ENCODE assay signal across 15 cellular contexts in genomic region chr20:32829291-32830005, GRCh38. TPM values are rescaled to one million over a fixed set of nuclear protein-coding genes. Genes with fewer than 3 reads are reported as not detected.
DNase-seq lines count a peak whose midpoint lies in the region; ATAC-seq and TF ChIP-seq lines count a peak whose summit lies in the region.
"Had no signal": no experiment of that assay in that cellular context is flagged by ENCODE, and none has a peak within 500 bp of the region (broad histone marks: within the 10 kb centered on the region; RNA-seq: fewer than 3 reads in every experiment).

No MANE protein-coding gene starts in this region.

- H3K9me3 ChIP-seq in CD4-positive, alpha-beta T cell (ENCODE audit: control insufficient read depth, low read length): no peaks in the 10 kb centered on the region
- H3K9me3 ChIP-seq in gastroesophageal sphincter (no peaks in the 10 kb centered on the region), skeletal muscle tissue (ENCODE audit: control insufficient read depth in 3 of 3, low read length in 3 of 3) (no peaks in the 10 kb centered on the region)
- H3K9me3 ChIP-seq: right atrium auricular region had no signal

- TF ChIP-seq CTCF in CD4-positive, alpha-beta T cell (IDR thresholded peaks at IDR 0.05): no peak
- TF ChIP-seq CTCF in gastroesophageal sphincter (IDR thresholded peaks at IDR 0.05): no peak

- H3K36me3 ChIP-seq in gastroesophageal sphincter (peaks cover 0 to 42% of the 10 kb centered on the region in 2 donors), skeletal muscle tissue (ENCODE audit: control insufficient read depth in 3 of 3, insufficient read depth in 3 of 3, low read length in 3 of 3) (peaks cover 11 to 18% (median 18%) of the 10 kb centered on the region in 3 donors)

- H3K9me3 Mint-ChIP-seq in CD4-positive, alpha-beta T cell: no peaks in the 10 kb centered on the region
- no peaks in the 10 kb centered on the region for H3K9me3 Mint-ChIP-seq in T-cell

- no peak for TF ChIP-seq EP300 in gastroesophageal sphincter (IDR thresholded peaks at IDR 0.05)

- no peak for TF ChIP-seq POLR2A in gastroesophageal sphincter (IDR thresholded peaks at IDR 0.05)

- no peak overlapping the region for H3K4me3 ChIP-seq in gastroesophageal sphincter
- no peak overlapping the region for H3K4me3 ChIP-seq in skeletal muscle tissue (ENCODE audit: low read length in 3 of 3)
- H3K4me3 ChIP-seq: right atrium auricular region had no signal

- H3K4me1 Mint-ChIP-seq in CD4-positive, alpha-beta T cell (ENCODE audit: low read depth): peaks cover 69% of the 10 kb centered on the region
- H3K4me1 Mint-ChIP-seq in T-cell: peaks cover 69 to 70% (median 70%) of the 10 kb centered on the region in 3 donors

- H3K27ac Mint-ChIP-seq in CD4-positive, alpha-beta T cell: peak overlapping the region; percentile 77
- peak overlapping the region; percentile 77 to 86 for H3K27ac Mint-ChIP-seq in T-cell

- DNase-seq in CD4-positive, alpha-beta T cell: no peak
- DNase-seq in T-cell (no peak), SIG-M5 (lab: John Stamatoyannopoulos, UW) (no peak), SIG-M5 treated with dmso at 0.1 percent for 504 hours (lab: John Stamatoyannopoulos, UW; ENCODE audit: unreplicated experiment) (no peak), NCI-H2196 treated with DMSO at 0.1 percent for 48 hours (lab: John Stamatoyannopoulos, UW; ENCODE audit: unreplicated experiment) (no peak)
- DNase-seq: activated CD8-positive, alpha-beta memory T cell treated with anti-CD3 and anti-CD28 coated beads, Interleukin-2, amount 50 U/mL, for 48 hours; central memory CD4-positive, alpha-beta T cell; DMS 273 treated with DMSO at 0.1 percent for 48 hours; NCI-H1694 had no signal

- no peaks in the 10 kb centered on the region for H3K27me3 ChIP-seq in CD4-positive, alpha-beta T cell (ENCODE audit: control insufficient read depth, insufficient read depth, low read length)
- H3K27me3 ChIP-seq in gastroesophageal sphincter (no peaks in the 10 kb centered on the region), skeletal muscle tissue (ENCODE audit: control insufficient read depth in 3 of 3, insufficient read depth in 3 of 3, low read length in 3 of 3) (no peaks in the 10 kb centered on the region)
- H3K27me3 ChIP-seq: right atrium auricular region had no signal

- peak overlapping the region; percentile 13 for H3K27ac ChIP-seq in CD4-positive, alpha-beta T cell (ENCODE audit: low read depth, low read length)
- peak overlapping the region; percentile 52 to 76 (median 73) for H3K27ac ChIP-seq in gastroesophageal sphincter
- H3K27ac ChIP-seq in skeletal muscle tissue (ENCODE audit: low read depth, low read length): peak overlapping the region; percentile 45

- H3K4me3 Mint-ChIP-seq in CD4-positive, alpha-beta T cell: peak overlapping the region; percentile 32
- peak overlapping the region in 1 of 3 donors; percentile 33 for H3K4me3 Mint-ChIP-seq in T-cell

- H3K4me1 ChIP-seq in gastroesophageal sphincter (peaks cover 7 to 58% (median 9%) of the 10 kb centered on the region in 3 donors), skeletal muscle tissue (ENCODE audit: control insufficient read depth in 3 of 3, insufficient read depth in 3 of 3, low read length in 3 of 3) (peaks cover 11 to 15% (median 13%) of the 10 kb centered on the region in 3 donors)

- WGBS in gastroesophageal sphincter (ENCODE audit: low coverage in 1 of 2), 2 donors: 56 to 71% methylated on average over 1 to 3 of the region's 3 CpGs

- POLR2A ChIA-PET in CD4-positive, alpha-beta T cell (lab: Charles Lee): interaction anchor here (1.1 to 1.4 kb wide), 3 partner anchors 10 to 33 kb away, joined by 3 to 9 read pairs (median 3); partner anchors contain the start of gene MAPRE1
- POLR2A ChIA-PET in T-cell (lab: Charles Lee): interaction anchor here (0.5 to 1.3 kb wide), 3 partner anchors 9 to 143 kb away, joined by 3 to 6 read pairs (median 5); no protein-coding TSS in a partner anchor

- peaks cover 81% of the 10 kb centered on the region for H3K36me3 Mint-ChIP-seq in CD4-positive, alpha-beta T cell (ENCODE audit: low read depth)
- H3K36me3 Mint-ChIP-seq in T-cell: peaks cover 38% of the 10 kb centered on the region

- no peak overlapping the region for H3K9ac ChIP-seq in skeletal muscle tissue (ENCODE audit: low read depth in 1 of 3, low read length in 3 of 3)

- no peak for ATAC-seq in CD4-positive, alpha-beta T cell (ENCODE audit: poor library complexity)
- ATAC-seq in T-cell (replicated peaks in 1 of 4) (peak in 1 of 4 experiments; percentile 27), gastroesophageal sphincter (peak; percentile 62), GM21576 (IDR thresholded peaks at IDR 0.05; ENCODE audit: unreplicated experiment) (no peak)

- intact Hi-C loops in CD4-positive, alpha-beta T cell (cut with DNase I, micrococcal nuclease): loop anchor here (5.0 to 10.0 kb wide), 2 partner anchors 37 to 625 kb away; partner anchors contain the start of genes PLAGL2 (in 1 of the 2) and POFUT1 (in 1 of the 2)

- no peaks in the 10 kb centered on the region for H3K27me3 Mint-ChIP-seq in CD4-positive, alpha-beta T cell
- H3K27me3 Mint-ChIP-seq in T-cell: no peaks in the 10 kb centered on the region

- CTCF ChIA-PET in CD4-positive, alpha-beta T cell (lab: Charles Lee): interaction anchor here (1.7 kb wide), 1 partner anchor 39 kb away, joined by 7 read pairs; no protein-coding TSS in a partner anchor
- CTCF ChIA-PET in T-cell (lab: Charles Lee): interaction anchor here in 1 of 2 donors (1.2 kb wide), 1 partner anchor 9 kb away, joined by 6 read pairs; the partner anchor contains the start of gene MAPRE1

RNA-seq across cellular contexts. Expression of gene MAPRE1, which starts 9.7 kb away (rescaled TPM):
- total RNA-seq in CD4-positive, alpha-beta T cell: 100 to 1,000 TPM; 130 TPM
- total RNA-seq in T-cell (100 to 1,000 TPM in 1 of 5 donors, 10 to 100 TPM in 4; 67.9 to 104 (median 77.8) TPM), gastroesophageal sphincter (100 to 1,000 TPM; 148 to 158 (median 150) TPM), skeletal muscle tissue (74.6 TPM)

RNA-seq across cellular contexts. Expression of gene EFCAB8, which starts 29.3 kb away (rescaled TPM):
- 1 to 10 TPM in 1 of 2 experiments, under 1 TPM in 1; 0.81 to 2.5 TPM for total RNA-seq in CD4-positive, alpha-beta T cell
- 1 to 10 TPM in 4 of 5 donors, under 1 TPM in 1; 0.80 to 1.5 (median 1.2) TPM for total RNA-seq in T-cell
- total RNA-seq in gastroesophageal sphincter: under 1 TPM in 2 of 4 donors, not detected in 2; 0.13 to 0.78 TPM
- not detected for total RNA-seq in skeletal muscle tissue
- total RNA-seq: frontal cortex, lower leg skin, right atrium auricular region had no signal

Comparison
In these comparisons a context has a peak if more than half of its experiments do, and no peak if none do; other contexts are left out.
1. H3K27ac ChIP-seq: peak in every context shown above with its lines; median percentile 73 in gastroesophageal sphincter; 45 in skeletal muscle tissue; 13 in CD4-positive, alpha-beta T cell.